ENCODE assay signal across 22 cellular contexts in genomic region chr4:53620956-53621355, GRCh38. TPM values are rescaled to one million over a fixed set of nuclear protein-coding genes. Genes with fewer than 3 reads are reported as not detected.
DNase-seq lines count a peak whose midpoint lies in the region; ATAC-seq and TF ChIP-seq lines count a peak whose summit lies in the region.
"Had no signal": no experiment of that assay in that cellular context is flagged by ENCODE, and none has a peak within 500 bp of the region (broad histone marks: within the 10 kb centered on the region; RNA-seq: fewer than 3 reads in every experiment).

No MANE protein-coding gene starts in this region.

- WGBS in SK-N-SH (ENCODE audit: low lambda C conversion rate), result 92% methylated on average over 3 of the region's 3 CpGs

- DNase-seq in SK-N-SH (no peak), SW480 (ENCODE audit: low spot score) (peak; percentile 2), fibroblast of villous mesenchyme (ENCODE audit: low read depth) (no peak), GF-D8 (lab: John Stamatoyannopoulos, UW) (no peak), retina (no peak), SKM-1 (lab: John Stamatoyannopoulos, UW; ENCODE audit: unreplicated experiment) (no peak), NCI-H187 (lab: John Stamatoyannopoulos, UW) (no peak)
- DNase-seq: activated gamma-delta T cell treated with Interleukin-2 at 50 U/mL for 16 hours; CD4-positive, alpha-beta T cell; HCEC 1CT; left colon; mesenchymal stem cell; naive thymus-derived CD4-positive, alpha-beta T cell; NCI-H1417 treated with DMSO at 0.1 percent for 48 hours; pancreas had no signal

- H3K4me1 ChIP-seq in SK-N-SH (ENCODE audit: control insufficient read depth in 1 of 2, insufficient read depth in 2 of 2, low read depth in 1 of 2, low read length in 1 of 2), result no peaks in the 10 kb centered on the region; a peak in 1 of 4 replicates
- H3K4me1 ChIP-seq: A549, gastroesophageal sphincter had no signal

- no peak overlapping the region for H3K27ac ChIP-seq in SK-N-SH (ENCODE audit: low read depth in 2 of 2, low read length in 1 of 2)
- H3K27ac ChIP-seq: A549, gastroesophageal sphincter, pancreas, vagina, VCaP had no signal

- H3K36me3 ChIP-seq in SK-N-SH (replicated peaks in 1 of 2; ENCODE audit: control insufficient read depth in 1 of 2, insufficient read depth in 2 of 2, low read length in 1 of 2), result no peaks in the 10 kb centered on the region
- H3K36me3 ChIP-seq: gastroesophageal sphincter, pancreas, vagina had no signal

- H2AFZ ChIP-seq in SK-N-SH (ENCODE audit: low read depth), result no peak overlapping the region

- TF ChIP-seq EP300 in SK-N-SH (IDR thresholded peaks at IDR 0.05; ENCODE audit: borderline replicate concordance in 1 of 2, low read depth in 1 of 2, low read length in 1 of 2), result no peak

- no peak overlapping the region for H3K4me3 ChIP-seq in SK-N-SH (ENCODE audit: low read depth in 2 of 2, low read length in 1 of 2)
- H3K4me3 ChIP-seq in fibroblast of villous mesenchyme (ENCODE audit: low read depth, low read length), result no peak overlapping the region
- H3K4me3 ChIP-seq: A549, gastroesophageal sphincter, pancreas, vagina had no signal

- no peaks in the 10 kb centered on the region for H3K9me2 ChIP-seq in SK-N-SH

- TF ChIP-seq CTCF in SK-N-SH (IDR thresholded peaks at IDR 0.05) (peak; percentile 21; the same call in 1 of the 2 replicates), fibroblast of villous mesenchyme (IDR thresholded peaks at IDR 0.05; ENCODE audit: insufficient read depth, low read depth, low read length) (peak; percentile 18)

- CTCF ChIA-PET in SK-N-SH (lab: Yijun Ruan, JAX), result no interaction called here

- H3K9ac ChIP-seq in SK-N-SH, result no peak overlapping the region

- H3K9me3 ChIP-seq in SK-N-SH, result no peaks in the 10 kb centered on the region
- H3K9me3 ChIP-seq: A549, gastroesophageal sphincter, pancreas, vagina had no signal

- TF ChIP-seq RAD21 in SK-N-SH (IDR thresholded peaks at IDR 0.05; ENCODE audit: low read length), result no peak

- no peak for ATAC-seq in SK-N-SH treated with all-trans-retinoic acid at 6 μM for 48 hours
- ATAC-seq: gastroesophageal sphincter; left colon; naive thymus-derived CD4-positive, alpha-beta T cell; pancreas; stimulated activated memory B cell treated with anti-CD40 and anti-IgM and Interleukin-4, amounts not matched to agents 10 μg/mL and 1 μg/mL and 100 μg/mL, for 72 hours had no signal

- no peak overlapping the region for H3K4me2 ChIP-seq in SK-N-SH
- H3K4me2 ChIP-seq: A549 had no signal

- no peaks in the 10 kb centered on the region for H3K79me2 ChIP-seq in SK-N-SH (ENCODE audit: insufficient read depth)

- POLR2A ChIA-PET in SK-N-SH (lab: Yijun Ruan, JAX), result no interaction called here

- no peaks in the 10 kb centered on the region for H3K27me3 ChIP-seq in SK-N-SH (ENCODE audit: insufficient read depth)
- H3K27me3 ChIP-seq: gastroesophageal sphincter, pancreas, vagina had no signal

- no peaks in the 10 kb centered on the region for H3F3A ChIP-seq in SK-N-SH (replicated peaks; ENCODE audit: insufficient read depth)

- no peaks in the 10 kb centered on the region for H4K20me1 ChIP-seq in SK-N-SH (ENCODE audit: insufficient read depth)

TF ChIP-seq in SK-N-SH, 30 proteins besides CTCF, POLR2A, EP300 and RAD21 (continues in another document):
- TF ChIP-seq EZH2phosphoT487 (IDR thresholded peaks at IDR 0.05; ENCODE audit: borderline replicate concordance, low read depth) (no peak), GATA2 (CRISPR knock-in tag; IDR thresholded peaks at IDR 0.05) (no peak), FOXM1 (IDR thresholded peaks at IDR 0.05; ENCODE audit: low read depth) (no peak), FOXJ3 (CRISPR knock-in tag; IDR thresholded peaks at IDR 0.05) (no peak), GABPA (IDR thresholded peaks at IDR 0.05; ENCODE audit: low read depth) (no peak), RXRA (IDR thresholded peaks at IDR 0.05; ENCODE audit: borderline replicate concordance, low read depth) (no peak), JUND (IDR thresholded peaks at IDR 0.05) (no peak), MEF2A (IDR thresholded peaks at IDR 0.05; ENCODE audit: borderline replicate concordance, low read depth) (no peak), FOSL2 (IDR thresholded peaks at IDR 0.05; ENCODE audit: borderline replicate concordance, low read depth) (no peak), USF1 (IDR thresholded peaks at IDR 0.05; ENCODE audit: borderline replicate concordance, low read depth) (no peak), RFX5 (IDR thresholded peaks at IDR 0.05; ENCODE audit: low read length) (no peak), NRF1 (IDR thresholded peaks at IDR 0.05; ENCODE audit: low read depth, low read length) (no peak)

TF ChIP-seq in SK-N-SH treated with all-trans-retinoic acid at 6 μM for 48 hours, 23 proteins besides CTCF, POLR2A, EP300 and RAD21 (continues in another document):
- no peak for TF ChIP-seq CSRNP3 (CRISPR knock-in tag; IDR thresholded peaks at IDR 0.05)
- TF ChIP-seq TSHZ2 (CRISPR knock-in tag; IDR thresholded peaks at IDR 0.05), result no peak
- no peak for TF ChIP-seq ZNF565 (CRISPR knock-in tag; conservative IDR thresholded peaks at IDR 0.05; ENCODE audit: low read depth)
- TF ChIP-seq OSR1 (CRISPR knock-in tag; IDR thresholded peaks at IDR 0.05), result no peak
- TF ChIP-seq TCF4 (CRISPR knock-in tag; IDR thresholded peaks at IDR 0.05; ENCODE audit: borderline replicate concordance), result no peak
- TF ChIP-seq ZFP30 (CRISPR knock-in tag; IDR thresholded peaks at IDR 0.05), result no peak
- no peak for TF ChIP-seq POU6F1 (CRISPR knock-in tag; IDR thresholded peaks at IDR 0.05; ENCODE audit: borderline replicate concordance, low read depth)
- TF ChIP-seq RARB (CRISPR knock-in tag; IDR thresholded peaks at IDR 0.05), result no peak
- TF ChIP-seq ZNF8 (CRISPR knock-in tag; IDR thresholded peaks at IDR 0.05), result no peak
- no peak for TF ChIP-seq TOX (CRISPR knock-in tag; IDR thresholded peaks at IDR 0.05; ENCODE audit: borderline replicate concordance)
- TF ChIP-seq GLIS3 (CRISPR knock-in tag; IDR thresholded peaks at IDR 0.05), result no peak

RNA-seq across cellular contexts. Expression of gene LNX1, which starts 29.7 kb away (rescaled TPM):
- polyA plus RNA-seq in SK-N-SH (2012; rRNA removed), result 0.16 and 0.19 TPM in 2 replicates
- polyA plus RNA-seq in SK-N-SH (2012; cell fraction: cytosol; rRNA removed), result 0.12 and 0.27 TPM in 2 replicates
- 0.08 and 0.25 TPM in 2 replicates for polyA plus RNA-seq in SK-N-SH (2012; cell fraction: nucleus; rRNA removed)
- total RNA-seq in fibroblast of villous mesenchyme, result 0.43 and 1.3 TPM in 2 replicates
- total RNA-seq: CD4-positive, alpha-beta T cell; MCF 10A; naive thymus-derived CD4-positive, alpha-beta T cell had no signal
